ENCODE assay signal across 2 cellular contexts in the genomic region with DNA sequence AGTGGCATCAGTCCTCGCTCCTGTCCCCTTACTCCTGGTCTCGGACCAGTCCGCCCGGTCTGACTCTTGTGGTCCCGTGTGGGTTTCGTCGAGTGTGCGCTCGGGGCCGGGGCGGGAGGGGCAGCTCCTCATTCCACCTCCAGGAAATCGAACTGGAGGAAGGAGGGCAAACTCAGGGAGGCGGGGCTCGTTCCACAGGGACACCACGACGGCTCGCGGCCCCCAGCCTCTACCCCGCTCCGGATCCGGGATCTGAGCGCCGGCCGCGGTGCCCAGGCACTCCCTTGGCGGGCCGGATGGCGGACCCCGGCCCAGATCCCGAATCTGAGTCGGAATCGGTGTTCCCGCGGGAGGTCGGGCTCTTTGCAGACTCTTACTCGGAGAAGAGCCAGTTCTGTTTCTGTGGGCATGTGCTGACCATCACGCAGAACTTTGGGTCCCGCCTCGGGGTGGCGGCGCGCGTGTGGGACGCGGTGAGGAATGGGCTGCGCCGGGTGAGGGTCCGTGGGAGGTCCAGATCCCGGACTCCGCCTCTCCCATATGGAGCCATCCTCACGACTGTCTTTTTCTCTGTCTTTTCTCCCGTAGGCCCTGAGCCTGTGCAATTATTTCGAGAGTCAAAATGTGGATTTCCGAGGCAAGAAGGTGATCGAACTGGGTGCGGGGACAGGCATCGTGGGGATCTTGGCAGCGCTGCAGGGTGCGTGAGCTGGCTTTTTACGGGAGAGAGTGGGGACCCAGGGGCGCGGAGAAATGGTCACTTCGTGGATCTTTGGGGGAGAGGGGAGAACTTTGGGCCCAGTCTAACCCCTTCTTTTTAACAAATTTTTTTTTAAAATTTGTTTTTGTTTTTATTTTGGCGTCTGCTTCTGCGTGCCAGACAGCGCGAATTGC.
TF ChIP-seq lines count a peak whose summit lies in the region.

Gene EEF1AKMT3 (plus strand): TSS at position 186 of the 894 bp plus-strand sequence. CDS start 111 bp downstream, at position 297.

TF ChIP-seq in IMR-90, 13 proteins besides CTCF, POLR2A, EP300 and RAD21:
- no peak for TF ChIP-seq CHD1 (IDR thresholded peaks at IDR 0.05; ENCODE audit: low read depth, low read length)
- peak; percentile 70; the same call in 1 of the 2 replicates for TF ChIP-seq MXI1 (IDR thresholded peaks at IDR 0.05; ENCODE audit: borderline replicate concordance, low read depth, low read length)
- peak; percentile 39 for TF ChIP-seq BHLHE40 (IDR thresholded peaks at IDR 0.05; ENCODE audit: low read depth, low read length)
- no peak for TF ChIP-seq MAZ (IDR thresholded peaks at IDR 0.05; ENCODE audit: borderline replicate concordance, low read depth, low read length)
TF ChIP-seq in IMR-90: peak in this region for 2.

TF ChIP-seq in endothelial cell of umbilical vein, 7 proteins besides CTCF, POLR2A, EP300 and RAD21:
- no peak for TF ChIP-seq GATA2 (IDR thresholded peaks at IDR 0.05; ENCODE audit: insufficient read depth, insufficient read length, low read depth, low read length)
- TF ChIP-seq, protein P1, sequence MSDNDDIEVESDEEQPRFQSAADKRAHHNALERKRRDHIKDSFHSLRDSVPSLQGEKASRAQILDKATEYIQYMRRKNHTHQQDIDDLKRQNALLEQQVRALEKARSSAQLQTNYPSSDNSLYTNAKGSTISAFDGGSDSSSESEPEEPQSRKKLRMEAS (IDR thresholded peaks at IDR 0.05; ENCODE audit: insufficient read depth, insufficient read length), result no peak
- TF ChIP-seq POLR2AphosphoS5 (IDR thresholded peaks at IDR 0.05; ENCODE audit: insufficient read depth, low read depth, low read length), result no peak
- no peak for TF ChIP-seq MYC (IDR thresholded peaks at IDR 0.05; ENCODE audit: low read depth, low read length)
- no peak for TF ChIP-seq EZH2 (IDR thresholded peaks at IDR 0.05; ENCODE audit: borderline replicate concordance, low read depth, low read length, severe bottlenecking)
- TF ChIP-seq JUN (IDR thresholded peaks at IDR 0.05; ENCODE audit: borderline replicate concordance, insufficient read depth, insufficient read length, low read depth), result no peak
- no peak for TF ChIP-seq FOS (IDR thresholded peaks at IDR 0.05; ENCODE audit: borderline replicate concordance, insufficient read depth, low read length)
TF ChIP-seq in endothelial cell of umbilical vein: peak in this region for 0.
